Comparison of ENCODE assay signal across 18 cellular contexts in the genomic region with DNA sequence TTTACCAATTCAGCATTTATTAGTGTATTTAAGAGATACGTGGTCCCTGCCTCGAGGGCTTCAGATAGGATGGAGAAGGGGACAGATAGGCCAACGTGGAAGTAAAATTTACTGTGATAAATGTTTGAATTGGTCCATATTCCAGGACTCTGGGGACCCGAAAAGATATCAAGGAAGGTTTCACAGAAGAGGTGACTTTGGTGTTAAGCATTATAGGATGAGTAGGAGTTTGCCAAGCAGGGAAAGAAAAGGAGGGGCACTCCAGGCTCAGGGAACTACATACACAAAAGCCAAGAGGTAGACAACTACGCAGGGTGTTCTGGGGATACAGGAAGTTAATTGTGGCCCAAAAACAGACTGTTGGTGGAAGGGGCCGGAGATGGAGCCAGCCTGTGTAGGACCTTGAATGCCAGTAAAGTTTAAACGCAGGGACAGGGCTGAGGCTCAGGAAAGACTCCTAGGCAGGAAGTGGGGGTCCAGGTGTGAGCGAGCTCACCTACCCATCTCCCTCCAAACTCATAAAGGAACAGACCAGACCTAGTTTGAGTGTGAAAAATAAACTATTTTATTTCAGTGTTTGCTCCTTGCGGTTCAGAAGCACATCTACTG. TPM values are rescaled to one million over a fixed set of nuclear protein-coding genes. Genes with fewer than 3 reads are reported as not detected.
A peak's percentile ranks its signal among the peaks of the same experiment; 100 is the strongest.
DNase-seq lines count a peak whose midpoint lies in the region; ATAC-seq, FAIRE-seq and TF ChIP-seq lines count a peak whose summit lies in the region.
"Had no signal": no experiment of that assay in that cellular context is flagged by ENCODE, and none has a peak within 500 bp of the region (broad histone marks: within the 10 kb centered on the region; RNA-seq: fewer than 3 reads in every experiment).

No MANE protein-coding gene starts in this region.

- TF ChIP-seq EP300 in A549 (IDR thresholded peaks at IDR 0.05) (no peak), ovary (IDR thresholded peaks at IDR 0.05) (no peak)

- TF ChIP-seq CTCF in A549 (IDR thresholded peaks at IDR 0.05) (no peak), ovary (IDR thresholded peaks at IDR 0.05) (no peak)

- H3K27me3 ChIP-seq in SJSA1 (replicated peaks) (no peaks in the 10 kb centered on the region), right cardiac atrium (ENCODE audit: control insufficient read depth, insufficient read depth) (no peaks in the 10 kb centered on the region), ovary (no peaks in the 10 kb centered on the region)
- H3K27me3 ChIP-seq: tibial nerve had no signal

- FAIRE-seq in A549 (lab: Jason Lieb, UNC) = no peak
- no peak for FAIRE-seq in H54 (lab: Jason Lieb, UNC)
- FAIRE-seq: H1, TTC549 had no signal

- H3K36me3 ChIP-seq in SJSA1 (peaks cover 5% of the 10 kb centered on the region), ovary (no peaks in the 10 kb centered on the region)
- H3K36me3 ChIP-seq: tibial nerve had no signal

- CTCF ChIA-PET in A549 (lab: Yijun Ruan, JAX) = interaction anchor here (1.0 to 7.7 kb wide), 7 partner anchors 10 to 490 kb away, joined by 3 to 57 read pairs (median 4); no protein-coding TSS in a partner anchor

- POLR2A ChIA-PET in A549 (lab: Yijun Ruan, JAX) = interaction anchor here (1.2 kb wide), 1 partner anchor 10 kb away, joined by 3 read pairs; no protein-coding TSS in a partner anchor

- TF ChIP-seq RAD21 in A549 (conservative IDR thresholded peaks at IDR 0.05 in 1 of 2, IDR thresholded peaks at IDR 0.05 in 1 of 2) = no peak

- H3K4me3 ChIP-seq in A549 (no peak overlapping the region), SJSA1 (no peak overlapping the region), right cardiac atrium (ENCODE audit: low read length) (no peak overlapping the region), ovary (no peak overlapping the region)
- H3K4me3 ChIP-seq: tibial nerve had no signal

- intact Hi-C loops in right cardiac atrium (cut with DNase I) = loop anchor here in 1 of 4 donors (2.0 to 10.0 kb wide), 2 partner anchors 23 to 53 kb away; no protein-coding TSS in a partner anchor
- intact Hi-C loops in ovary (cut with DNase I) = no loop called here

- H3K27ac ChIP-seq in A549 = peak overlapping the region; percentile 34 to 82; a peak in 5 of 6 replicates
- H3K27ac ChIP-seq in SJSA1 = peak overlapping the region; percentile 59
- H3K27ac ChIP-seq in right cardiac atrium (ENCODE audit: low read length) = peak overlapping the region; percentile 19
- no peak overlapping the region for H3K27ac ChIP-seq in ovary
- H3K27ac ChIP-seq in substantia nigra (ENCODE audit: low read depth, low read length, poor library complexity, severe bottlenecking) = no peak overlapping the region
- H3K27ac ChIP-seq: epithelial cell of prostate had no signal

- no peak overlapping the region for H3K4me2 ChIP-seq in A549

- H3K9me3 ChIP-seq in A549 = no peaks in the 10 kb centered on the region
- no peaks in the 10 kb centered on the region for H3K9me3 ChIP-seq in SJSA1 (replicated peaks)
- H3K9me3 ChIP-seq in right cardiac atrium (ENCODE audit: control insufficient read depth, low read length) = no peaks in the 10 kb centered on the region
- H3K9me3 ChIP-seq in ovary = no peaks in the 10 kb centered on the region
- H3K9me3 ChIP-seq: tibial nerve had no signal

- ATAC-seq in A549 (no peak), right cardiac atrium (no peak), GM21786 (IDR thresholded peaks at IDR 0.05; ENCODE audit: unreplicated experiment) (no peak)
- ATAC-seq: activated T-cell treated with anti-CD3 and anti-CD28 coated beads, Interleukin-2, amount 50 U/mL, for 4 hours; naive thymus-derived CD4-positive, alpha-beta T cell had no signal

- no peak for DNase-seq in A549 (ENCODE audit: low read depth in 1 of 2, low spot score in 1 of 2)
- no peak for DNase-seq in SJSA1 (ENCODE audit: low read depth in 1 of 2, low spot score in 2 of 2)
- peak in 1 of 3 donors; percentile 33 for DNase-seq in right cardiac atrium
- DNase-seq in ovary = peak in 3 of 5 donors; percentile 6 to 19 (median 9)
- no peak for DNase-seq in substantia nigra (lab: John Stamatoyannopoulos, UW)
- DNase-seq in H54 (ENCODE audit: insufficient read length, low spot score) = no peak
- no peak for DNase-seq in kidney tubule cell (ENCODE audit: low spot score)
- DNase-seq: activated CD4-positive, alpha-beta T cell treated with anti-CD3 and anti-CD28 coated beads, Interleukin-2, amount 50 U/mL, for 4 hours; activated T-cell treated with anti-CD3 and anti-CD28 coated beads, Interleukin-2, amount 50 U/mL, for 4 hours; EL; naive thymus-derived CD4-positive, alpha-beta T cell; NCI-H524 treated with DMSO at 0.1 percent for 48 hours; stimulated activated CD4-positive, alpha-beta T cell treated with anti-CD3 and anti-CD28 coated beads, Interleukin-1b, Interleukin-23, amount 100 ng/mL, for 48 hours had no signal

- 84% methylated on average over 9 of the region's 9 CpGs for WGBS in A549 (ENCODE audit: missing lambda C conversion rate)
- WGBS in right cardiac atrium = 78% methylated on average over 9 of the region's 9 CpGs
- 89 to 92% (median 91%) methylated on average over 9 of the region's 9 CpGs for WGBS in ovary, 3 donors

- TF ChIP-seq POLR2A in A549 (IDR thresholded peaks at IDR 0.05; ENCODE audit: low read length) = no peak
- no peak for TF ChIP-seq POLR2A in ovary (IDR thresholded peaks at IDR 0.05)
- no peak for TF ChIP-seq POLR2A in H54 (IDR thresholded peaks at IDR 0.05; ENCODE audit: low read depth, low read length)

- peaks cover 47% of the 10 kb centered on the region for H3K4me1 ChIP-seq in A549
- H3K4me1 ChIP-seq in SJSA1 (replicated peaks) = peaks cover 46% of the 10 kb centered on the region
- H3K4me1 ChIP-seq in right cardiac atrium (ENCODE audit: control insufficient read depth, insufficient read depth, low read length) = peaks cover 11% of the 10 kb centered on the region
- peaks cover 17% of the 10 kb centered on the region for H3K4me1 ChIP-seq in ovary (ENCODE audit: insufficient read depth)

TF ChIP-seq in A549, 52 proteins besides CTCF, POLR2A, EP300 and RAD21:
- no peak for TF ChIP-seq HOXB5 (CRISPR knock-in tag; IDR thresholded peaks at IDR 0.05)
- TF ChIP-seq RFX5 (IDR thresholded peaks at IDR 0.05) = no peak
- TF ChIP-seq POLR2AphosphoS2 (conservative IDR thresholded peaks at IDR 0.05; ENCODE audit: low read length) = 0 out of 2 replicates have a peak, but pooled peaks have one; percentile 28

RNA-seq across cellular contexts. Expression of a gene that starts 37.0 kb away (rescaled TPM):
- polyA plus RNA-seq in A549 (2011; rRNA removed) (173 TPM in 2 replicates), A549 (2017; fragmentation: RNase III; extraction: RNeasy Plus Mini Kit Qiagen cat#74134 plus additional on column Dnase treatment) (348 to 469 TPM (median 441 TPM) in 3 replicates), right cardiac atrium (447 TPM), ovary (10 to 100 TPM; 19.8 to 74.6 TPM)
- polyA plus RNA-seq in A549 (2012; cell fraction: cytosol; rRNA removed) = 164 and 192 TPM in 2 replicates
- 241 and 325 TPM in 2 replicates for polyA plus RNA-seq in A549 (2012; cell fraction: nucleus; rRNA removed)
- 181 and 216 TPM in 2 replicates for polyA minus RNA-seq in A549 (2011; rRNA and poly(A)+ RNA removed)
- total RNA-seq in SJSA1 (2014; rRNA removed; shearing (Covaris generic)) = 32.2 and 34.9 TPM in 2 replicates
- total RNA-seq in right cardiac atrium (1,000 to 10,000 TPM in 3 of 4 donors, 100 to 1,000 TPM in 1; 963 to 1,731 (median 1,257) TPM), ovary (100 to 1,000 TPM in 3 of 7 donors, 10 to 100 TPM in 4; 15.0 to 320 (median 52.8) TPM)
- polyA plus RNA-seq: naive thymus-derived CD4-positive, alpha-beta T cell had no signal

Comparison
In these comparisons a context has a peak if more than half of its experiments do, and no peak if none do; other contexts are left out.
1. DNase-seq: peak in ovary (3 of 5); none in A549 (0 of 2), SJSA1 (0 of 2), substantia nigra (0 of 49), H54 (single experiment) and kidney tubule cell (single experiment).
2. H3K27ac ChIP-seq: peak in A549 (2 of 2), SJSA1 (single experiment) and right cardiac atrium (single experiment); none in ovary (0 of 2) and substantia nigra (single experiment).